ENCODE assay signal across 20 cellular contexts in the genomic region with DNA sequence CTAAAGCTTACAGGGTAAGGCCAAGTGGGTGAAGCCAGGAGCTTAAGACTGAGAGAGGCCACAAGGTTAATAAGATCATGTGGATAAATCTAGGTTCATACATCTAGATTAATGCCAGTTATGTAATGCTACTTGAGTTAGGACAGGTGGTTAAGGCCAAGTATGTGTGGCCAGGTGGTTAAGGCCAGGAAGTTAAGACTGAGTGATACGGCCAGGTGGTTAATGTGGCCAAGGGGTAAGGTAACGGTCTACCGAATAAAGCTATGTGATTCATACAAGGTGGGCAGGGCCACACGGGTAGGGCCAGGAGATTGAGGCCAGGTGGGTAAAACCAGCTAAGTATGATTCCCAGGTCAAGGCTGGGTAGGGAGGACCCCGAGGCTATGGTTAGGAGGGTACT.
DNase-seq lines count a peak whose midpoint lies in the region; ATAC-seq and FAIRE-seq lines count a peak whose summit lies in the region.
"Had no signal": no experiment of that assay in that cellular context is flagged by ENCODE, and none has a peak within 500 bp of the region (broad histone marks: within the 10 kb centered on the region; RNA-seq: fewer than 3 reads in every experiment).

No MANE protein-coding gene starts in this region.

- DNase-seq in kidney tubule cell (ENCODE audit: low spot score) (peak; percentile 6), HTR-8/SVneo (ENCODE audit: insufficient read length, low spot score) (no peak), GM19239 (ENCODE audit: insufficient read length, low spot score) (no peak)
- DNase-seq: DMS 273 treated with DMSO at 0.1 percent for 48 hours, EL, KBM-7, NCI-H1436 treated with DMSO at 0.1 percent for 48 hours, NCI-H2081, NCI-H2227 treated with DMSO at 0.1 percent for 48 hours, NCI-H524 treated with DMSO at 0.1 percent for 48 hours, Right ventricle myocardium superior, SK-N-SH, T-helper 1 cell had no signal

- FAIRE-seq in HTR-8/SVneo (lab: Jason Lieb, UNC) (no peak), GM19239 (lab: Jason Lieb, UNC) (no peak)

- ATAC-seq in GM18508 (IDR thresholded peaks at IDR 0.05; ENCODE audit: insufficient read depth, unreplicated experiment) (peak; percentile 25), HG02610 (IDR thresholded peaks at IDR 0.05; ENCODE audit: unreplicated experiment) (peak; percentile 23), HG03432 (IDR thresholded peaks at IDR 0.05; ENCODE audit: unreplicated experiment) (peak; percentile 11), GM21737 (IDR thresholded peaks at IDR 0.05; ENCODE audit: unreplicated experiment) (no peak), HG03159 (IDR thresholded peaks at IDR 0.05; ENCODE audit: unreplicated experiment) (no peak)
- ATAC-seq: HCT116, Panc1 had no signal

Comparison
In these comparisons a context has a peak if more than half of its experiments do, and no peak if none do; other contexts are left out.
1. ATAC-seq: peak in GM18508 (single experiment), HG02610 (single experiment) and HG03432 (single experiment); none in GM21737 (single experiment) and HG03159 (single experiment).